ENCODE assay signal across 8 cellular contexts in genomic region chr2:95023222-95023597, GRCh38. TPM values are rescaled to one million over a fixed set of nuclear protein-coding genes. Genes with fewer than 3 reads are reported as not detected.
DNase-seq lines count a peak whose midpoint lies in the region; ATAC-seq, FAIRE-seq and TF ChIP-seq lines count a peak whose summit lies in the region.

No MANE protein-coding gene starts in this region.

- H3K27me3 ChIP-seq in tibial nerve (peaks cover 0 to 52% of the 10 kb centered on the region in 2 donors), ovary (no peaks in the 10 kb centered on the region), heart left ventricle (peaks cover 0 to 63% (median 28%) of the 10 kb centered on the region in 9 donors)

- H3K4me1 ChIP-seq in tibial nerve (peaks cover 0 to 25% (median 6%) of the 10 kb centered on the region in 4 donors), ovary (ENCODE audit: insufficient read depth) (no peaks in the 10 kb centered on the region), heart left ventricle (peaks cover 0 to 29% (median 5%) of the 10 kb centered on the region in 12 donors)

- H3K27ac ChIP-seq in tibial nerve (peak overlapping the region in 3 of 4 donors; percentile 78 to 93 (median 93)), ovary (no peak overlapping the region), heart left ventricle (no peak overlapping the region)

- intact Hi-C loops in ovary (cut with DNase I) (no loop called here), heart left ventricle (cut with DNase I) (loop anchor here in 6 of 10 donors (2.0 to 10.0 kb wide), 4 partner anchors 52 to 94 kb away; no protein-coding TSS in a partner anchor)

- ATAC-seq in HG02678 (IDR thresholded peaks at IDR 0.05; ENCODE audit: unreplicated experiment) (peak; percentile 39), HG03354 (IDR thresholded peaks at IDR 0.05; ENCODE audit: poor library complexity, severe bottlenecking, unreplicated experiment) (no peak), heart left ventricle (no peak)

- no peaks in the 10 kb centered on the region for H3K36me3 ChIP-seq in tibial nerve
- no peaks in the 10 kb centered on the region for H3K36me3 ChIP-seq in ovary
- H3K36me3 ChIP-seq in heart left ventricle: no peaks in the 10 kb centered on the region

- DNase-seq in GM12892 (ENCODE audit: insufficient read length): no peak
- DNase-seq in effector CD4-positive, alpha-beta T cell: peak; percentile 55
- DNase-seq in tibial nerve (ENCODE audit: low spot score in 2 of 2): no peak
- DNase-seq in ovary: no peak
- DNase-seq in heart left ventricle: no peak

- WGBS in tibial nerve, 2 donors: 45 to 46% methylated on average over 2 of the region's 2 CpGs
- 41 to 48% (median 45%) methylated on average over 2 of the region's 2 CpGs for WGBS in ovary, 3 donors
- WGBS in heart left ventricle, 4 donors: 43 to 57% (median 54%) methylated on average over 2 of the region's 2 CpGs

- no peaks in the 10 kb centered on the region for H3K9me3 ChIP-seq in tibial nerve
- H3K9me3 ChIP-seq in ovary: no peaks in the 10 kb centered on the region
- H3K9me3 ChIP-seq in heart left ventricle: no peaks in the 10 kb centered on the region

- no peaks in the 10 kb centered on the region for H3K27me3 Mint-ChIP-seq in T-helper 1 cell treated with Interleukin-12 subunit alpha and Interleukin-12 subunit beta and Interleukin-4 antibody, amounts not matched to agents 30 μg/mL and 1 μg/mL, for 36 hours (ENCODE audit: low read depth)

- no peaks in the 10 kb centered on the region for H3K9me3 Mint-ChIP-seq in T-helper 1 cell treated with Interleukin-12 subunit alpha and Interleukin-12 subunit beta and Interleukin-4 antibody, amounts not matched to agents 30 μg/mL and 1 μg/mL, for 36 hours

- H3K36me3 Mint-ChIP-seq in T-helper 1 cell treated with Interleukin-12 subunit alpha and Interleukin-12 subunit beta and Interleukin-4 antibody, amounts not matched to agents 30 μg/mL and 1 μg/mL, for 36 hours (ENCODE audit: low read depth): peaks cover 24% of the 10 kb centered on the region

- H3K27ac Mint-ChIP-seq in T-helper 1 cell treated with Interleukin-12 subunit alpha and Interleukin-12 subunit beta and Interleukin-4 antibody, amounts not matched to agents 30 μg/mL and 1 μg/mL, for 36 hours: peak overlapping the region; percentile 79

- TF ChIP-seq CTCF in tibial nerve (IDR thresholded peaks at IDR 0.05): no peak
- TF ChIP-seq CTCF in ovary (IDR thresholded peaks at IDR 0.05): no peak
- TF ChIP-seq CTCF in heart left ventricle (IDR thresholded peaks at IDR 0.05): no peak

- TF ChIP-seq EP300 in tibial nerve (IDR thresholded peaks at IDR 0.05): no peak
- TF ChIP-seq EP300 in ovary (IDR thresholded peaks at IDR 0.05): no peak

- H3K4me3 ChIP-seq in tibial nerve (no peak overlapping the region), ovary (no peak overlapping the region), heart left ventricle (no peak overlapping the region)

- peak overlapping the region; percentile 80 for H3K4me3 Mint-ChIP-seq in T-helper 1 cell treated with Interleukin-12 subunit alpha and Interleukin-12 subunit beta and Interleukin-4 antibody, amounts not matched to agents 30 μg/mL and 1 μg/mL, for 36 hours

- FAIRE-seq in GM12892 (lab: Jason Lieb, UNC): peak; percentile 83

- H3K4me1 Mint-ChIP-seq in T-helper 1 cell treated with Interleukin-12 subunit alpha and Interleukin-12 subunit beta and Interleukin-4 antibody, amounts not matched to agents 30 μg/mL and 1 μg/mL, for 36 hours (ENCODE audit: low read depth): peaks cover 29% of the 10 kb centered on the region

- TF ChIP-seq POLR2A in GM12892 (IDR thresholded peaks at IDR 0.05; ENCODE audit: low read depth, low read length) (no peak), tibial nerve (IDR thresholded peaks at IDR 0.05) (no peak), ovary (IDR thresholded peaks at IDR 0.05) (no peak), heart left ventricle (IDR thresholded peaks at IDR 0.05) (no peak)

RNA-seq across cellular contexts. Expression of gene MAL, which starts 2.3 kb away (rescaled TPM):
- polyA plus RNA-seq in GM12892 (2012; ENCODE audit: missing spikeins): 9.1 TPM
- total RNA-seq in tibial nerve (100 to 1,000 TPM in 2 of 4 donors, 10 to 100 TPM in 2; 60.0 to 200 (median 121) TPM), ovary (1 to 10 TPM in 4 of 7 donors, under 1 TPM in 1, not detected in 2; 0.45 to 2.2 (median 1.6) TPM), heart left ventricle (10 to 100 TPM in 2 of 9 donors, 1 to 10 TPM in 6, under 1 TPM in 1; 0.97 to 12.7 (median 3.5) TPM)
- polyA plus RNA-seq in ovary (1 to 10 TPM in 1 of 2 donors, under 1 TPM in 1; 0.90 to 4.7 TPM), heart left ventricle (1 to 10 TPM; 2.3 to 8.4 TPM)

Comparison
In these comparisons a context has a peak if more than half of its experiments do, and no peak if none do; other contexts are left out.
1. H3K27ac ChIP-seq: peak in tibial nerve (3 of 4); none in ovary (0 of 2) and heart left ventricle (0 of 12).
2. RNA of gene MAL, which starts 2.3 kb away (total RNA-seq): 60.0 to 200 TPM in tibial nerve; 0.97 to 12.7 TPM in heart left ventricle and 0.45 to 2.2 TPM in ovary; every median in the first group is over 4 times any median in the second.
3. intact Hi-C loops: an anchor here in heart left ventricle (2.0 to 10.0 kb wide); none called in ovary.